ENCODE assay signal across 1 cellular context in the genomic region with DNA sequence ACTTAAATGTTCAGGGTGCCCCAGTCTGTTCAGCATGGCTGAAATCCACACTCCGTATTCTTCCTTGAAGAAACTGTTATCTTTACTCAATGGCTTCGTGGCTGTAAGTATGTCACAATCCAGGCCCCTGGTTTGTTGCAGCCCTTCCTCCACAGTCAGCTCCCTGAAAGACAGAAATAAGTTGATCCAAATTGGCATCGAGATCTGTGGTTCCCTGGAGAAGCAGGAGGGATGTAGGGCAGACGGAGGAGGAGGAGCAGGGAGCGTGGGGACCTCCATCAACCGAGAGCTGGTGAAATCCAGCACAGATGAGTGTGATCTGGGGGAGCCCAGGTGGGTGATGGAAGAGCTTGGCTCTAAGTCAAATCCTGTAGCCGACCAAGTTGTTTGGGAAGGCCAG.
TF ChIP-seq lines count a peak whose summit lies in the region.

No MANE protein-coding gene starts in this region.

TF ChIP-seq in IMR-90, 13 proteins besides CTCF, POLR2A, EP300 and RAD21 (continued from another document):
- TF ChIP-seq CEBPB (IDR thresholded peaks at IDR 0.05; ENCODE audit: low read depth, low read length) (peak; percentile 43; the same call in 1 of the 2 replicates), MXI1 (IDR thresholded peaks at IDR 0.05; ENCODE audit: borderline replicate concordance, low read depth, low read length) (no peak), RCOR1 (IDR thresholded peaks at IDR 0.05; ENCODE audit: insufficient replicate concordance, low read length) (no peak)
